In genomic region chr4:79516114-79516513, GRCh38 we compare ENCODE assay signal across 28 cellular contexts.
DNase-seq lines count a peak whose midpoint lies in the region; ATAC-seq, FAIRE-seq and TF ChIP-seq lines count a peak whose summit lies in the region.
"Had no signal": no experiment of that assay in that cellular context is flagged by ENCODE, and none has a peak within 500 bp of the region (broad histone marks: within the 10 kb centered on the region; RNA-seq: fewer than 3 reads in every experiment).

No MANE protein-coding gene starts in this region.

- WGBS in IMR-90 (ENCODE audit: extremely low coverage in 2 of 2, insufficient read length in 1 of 2), 2 experiments, result no CpG with 5 or more reads among the region's 2 CpGs
- WGBS in K562 (ENCODE audit: insufficient coverage, low coverage, missing lambda C conversion rate), result 13% methylated on average over 2 of the region's 2 CpGs

- no peak overlapping the region for H3K56ac ChIP-seq in IMR-90 (ENCODE audit: extremely low read depth, insufficient read depth, low read length)

- H2AK5ac ChIP-seq in IMR-90 (ENCODE audit: low read depth, low read length), result no peak overlapping the region

- H3K79me1 ChIP-seq in IMR-90 (ENCODE audit: low read depth in 1 of 2, low read length in 2 of 2), result no peaks in the 10 kb centered on the region

- H3K27ac ChIP-seq in GM23338 (ENCODE audit: low read depth) (no peak overlapping the region), IMR-90 (ENCODE audit: insufficient read depth, low read length) (no peak overlapping the region), K562 (ENCODE audit: extremely low read depth, low read depth, low read length) (no peak overlapping the region)
- H3K27ac ChIP-seq: BLaER1 had no signal

- no peak overlapping the region for H3K4me3 ChIP-seq in GM23338
- H3K4me3 ChIP-seq in IMR-90 (ENCODE audit: insufficient read depth, low read depth, low read length), result no peak overlapping the region
- no peak overlapping the region for H3K4me3 ChIP-seq in K562
- H3K4me3 ChIP-seq: BLaER1 had no signal

- no peak overlapping the region for H4K5ac ChIP-seq in IMR-90 (ENCODE audit: low read depth, low read length)

- TF ChIP-seq POLR2A in IMR-90 (IDR thresholded peaks at IDR 0.05; ENCODE audit: low read depth, low read length), result no peak
- TF ChIP-seq POLR2A in K562 (conservative IDR thresholded peaks at IDR 0.05), result no peak

- H3K36me3 ChIP-seq in GM23338 (ENCODE audit: insufficient read depth), result no peaks in the 10 kb centered on the region
- no peaks in the 10 kb centered on the region for H3K36me3 ChIP-seq in IMR-90 (ENCODE audit: control insufficient read depth, insufficient read depth, low read length)
- no peaks in the 10 kb centered on the region for H3K36me3 ChIP-seq in K562 (ENCODE audit: control insufficient read depth, insufficient read depth, low read length)
- H3K36me3 ChIP-seq: BE2C, BLaER1 had no signal

- no peaks in the 10 kb centered on the region for H3K9me1 ChIP-seq in IMR-90 (ENCODE audit: insufficient read depth, low read length)
- H3K9me1 ChIP-seq in K562 (ENCODE audit: control insufficient read depth, insufficient read depth, low read length), result no peaks in the 10 kb centered on the region

- H3K79me2 ChIP-seq in GM23338 (replicated peaks; ENCODE audit: insufficient read depth) (no peaks in the 10 kb centered on the region), K562 (ENCODE audit: control insufficient read depth, insufficient read depth, low read length) (no peaks in the 10 kb centered on the region)

- no peaks in the 10 kb centered on the region; the same call in 1 of the 2 replicates for H3K9me2 ChIP-seq in GM23338 (ENCODE audit: insufficient read depth)

- BruUV-seq in IMR-90 (replicated peaks; lab: Mats Ljungman, UMichigan), result no TSS peak
- no TSS peak for BruUV-seq in K562 (replicated peaks; lab: Mats Ljungman, UMichigan)

- CTCF ChIA-PET in IMR-90 (lab: Yijun Ruan, JAX), result no interaction called here
- CTCF ChIA-PET in K562 (lab: Yijun Ruan, JAX; ENCODE audit: low intra/inter-chr PET ratio), result no interaction called here

- TF ChIP-seq RAD21 in IMR-90 (IDR thresholded peaks at IDR 0.05; ENCODE audit: low read length) (no peak), K562 (CRISPR knock-in tag; conservative IDR thresholded peaks at IDR 0.05 in 1 of 2, IDR thresholded peaks at IDR 0.05 in 1 of 2) (no peak)

- no peak overlapping the region for H4K8ac ChIP-seq in IMR-90 (ENCODE audit: low read depth in 2 of 2, low read length in 2 of 2)

- no peak overlapping the region for H3K4ac ChIP-seq in IMR-90 (ENCODE audit: low read depth, low read length)

- dilution Hi-C loops in IMR-90 (cut with HindIII; ENCODE audit: low sequenced_read_pairs, unreplicated experiment), result no loop called here

- H2BK5ac ChIP-seq in IMR-90 (ENCODE audit: low read depth, low read length, poor library complexity, severe bottlenecking), result no peak overlapping the region

- no peaks in the 10 kb centered on the region for H3K4me1 ChIP-seq in GM23338 (ENCODE audit: insufficient read depth)
- no peaks in the 10 kb centered on the region for H3K4me1 ChIP-seq in IMR-90 (ENCODE audit: control insufficient read depth, insufficient read depth, low read length)
- peaks cover 0 to 3% of the 10 kb centered on the region in 2 experiments; a peak in 2 of 5 replicates for H3K4me1 ChIP-seq in K562 (replicated peaks in 1 of 2; ENCODE audit: control insufficient read depth in 2 of 2, insufficient read depth in 2 of 2, low read length in 2 of 2)
- H3K4me1 ChIP-seq: BE2C, BLaER1 had no signal

- H3K4me1 Mint-ChIP-seq in GM23338, result no peaks in the 10 kb centered on the region
- H3K4me1 Mint-ChIP-seq in immature natural killer cell, result no peaks in the 10 kb centered on the region
- H3K4me1 Mint-ChIP-seq: CD14-positive monocyte; CD4-positive, alpha-beta memory T cell; CD4-positive, CD25-positive, alpha-beta regulatory T cell; CD8-positive, alpha-beta memory T cell had no signal

- no peak for ATAC-seq in GM23338
- no peak for ATAC-seq in IMR-90 (ENCODE audit: low read depth)
- ATAC-seq in K562, result no peak
- ATAC-seq in HG02678 (IDR thresholded peaks at IDR 0.05; ENCODE audit: unreplicated experiment), result no peak

- no peak for TF ChIP-seq EP300 in K562 (IDR thresholded peaks at IDR 0.05; ENCODE audit: low read length)

- H3K9me3 Mint-ChIP-seq in GM23338, result peaks cover 2% of the 10 kb centered on the region; the same call in 1 of the 3 replicates
- H3K9me3 Mint-ChIP-seq in immature natural killer cell, result peaks cover 0 to 16% (median 4%) of the 10 kb centered on the region in 6 donors
- H3K9me3 Mint-ChIP-seq: CD4-positive, alpha-beta memory T cell had no signal

- no peak overlapping the region for H2BK120ac ChIP-seq in IMR-90 (ENCODE audit: low read depth, low read length)

- in situ Hi-C loops in IMR-90 (cut with MboI; ENCODE audit: low sequenced_read_pairs), result no loop called here
- in situ Hi-C loops in K562 (cut with MboI), result no loop called here

- H3K27ac Mint-ChIP-seq in GM23338 (no peak overlapping the region), immature natural killer cell (no peak overlapping the region)
- H3K27ac Mint-ChIP-seq: CD14-positive monocyte; CD4-positive, alpha-beta memory T cell; CD4-positive, CD25-positive, alpha-beta regulatory T cell; CD8-positive, alpha-beta memory T cell had no signal

- TF ChIP-seq CTCF in GM23338 (conservative IDR thresholded peaks at IDR 0.05; ENCODE audit: low read depth in 2 of 2) (no peak), IMR-90 (conservative IDR thresholded peaks at IDR 0.05; ENCODE audit: low read depth, low read length) (no peak), K562 (IDR thresholded peaks at IDR 0.05 in 2 of 3, conservative IDR thresholded peaks at IDR 0.05 in 1 of 3; ENCODE audit: insufficient read depth in 2 of 3, low read depth in 1 of 3, low read length in 3 of 3) (no peak), GM10266 (IDR thresholded peaks at IDR 0.05; ENCODE audit: control insufficient read depth, insufficient read depth, low read depth, missing control alignments) (no peak)

- H3K18ac ChIP-seq in IMR-90 (ENCODE audit: low read depth, low read length), result no peak overlapping the region

- H3K4me2 ChIP-seq in GM23338, result no peak overlapping the region
- H3K4me2 ChIP-seq in IMR-90 (ENCODE audit: low read depth, low read length), result no peak overlapping the region
- no peak overlapping the region for H3K4me2 ChIP-seq in K562 (ENCODE audit: insufficient read depth, low read length)
- H3K4me2 ChIP-seq: BLaER1 had no signal

- FAIRE-seq in K562 (lab: Jason Lieb, UNC) (no peak), frontal cortex (lab: Jason Lieb, UNC) (peak; percentile 26)
- FAIRE-seq: A204.1, GM12891, GM19239 had no signal

- intact Hi-C loops in IMR-90 (cut with micrococcal nuclease), result no loop called here
- intact Hi-C loops in K562 (cut with micrococcal nuclease), result no loop called here

- no peak overlapping the region for H3K23ac ChIP-seq in IMR-90 (ENCODE audit: low read depth, low read length)

- no peak overlapping the region for H2BK15ac ChIP-seq in IMR-90 (ENCODE audit: low read depth, low read length)

- no peak overlapping the region for H3K14ac ChIP-seq in IMR-90 (replicated peaks; ENCODE audit: low read depth, low read length)

- H3K27me3 ChIP-seq in GM23338 (ENCODE audit: insufficient read depth) (no peaks in the 10 kb centered on the region), IMR-90 (ENCODE audit: control insufficient read depth, insufficient read depth, low read length) (peaks cover 3% of the 10 kb centered on the region; the same call in 1 of the 2 replicates), K562 (ENCODE audit: control insufficient read depth in 2 of 2, insufficient read depth in 2 of 2, low read length in 2 of 2) (no peaks in the 10 kb centered on the region)
- H3K27me3 ChIP-seq: BE2C, BLaER1 had no signal

- H4K91ac ChIP-seq in IMR-90 (ENCODE audit: insufficient read depth, low read depth, low read length), result no peak overlapping the region

- H3K9me3 ChIP-seq in IMR-90 (ENCODE audit: control insufficient read depth, insufficient read depth, low read length), result no peaks in the 10 kb centered on the region
- H3K9me3 ChIP-seq in K562 (replicated peaks; ENCODE audit: control insufficient read depth, insufficient read depth, low read depth, low read length), result no peaks in the 10 kb centered on the region
- H3K9me3 ChIP-seq: BE2C, BLaER1 had no signal

- H4K20me1 ChIP-seq in GM23338 (replicated peaks; ENCODE audit: insufficient read depth) (no peaks in the 10 kb centered on the region), IMR-90 (ENCODE audit: insufficient read depth, low read length) (no peaks in the 10 kb centered on the region), K562 (replicated peaks; ENCODE audit: control insufficient read depth, insufficient read depth, low read length) (no peaks in the 10 kb centered on the region)
- H4K20me1 ChIP-seq: BLaER1 had no signal

- no peak overlapping the region for H3K9ac ChIP-seq in IMR-90 (ENCODE audit: low read depth, low read length)
- H3K9ac ChIP-seq in K562 (ENCODE audit: insufficient read depth in 1 of 2, low read depth in 2 of 2, low read length in 2 of 2), result no peak overlapping the region
- H3K9ac ChIP-seq: BLaER1 had no signal

- H2AFZ ChIP-seq in GM23338 (peak overlapping the region; percentile 6; the same call in 1 of the 2 replicates), IMR-90 (replicated peaks; ENCODE audit: low read length, poor library complexity) (no peak overlapping the region), K562 (ENCODE audit: low read depth, low read length) (no peak overlapping the region)

- POLR2A ChIA-PET in IMR-90 (lab: Charles Lee; ENCODE audit: unreplicated experiment) (no interaction called here), K562 (lab: Yijun Ruan, JAX) (no interaction called here)

- H3K27me3 Mint-ChIP-seq in GM23338 (ENCODE audit: insufficient read depth, low read depth, poor library complexity) (no peaks in the 10 kb centered on the region), immature natural killer cell (ENCODE audit: low read depth in 3 of 3) (peaks cover 0 to 2% (median 0%) of the 10 kb centered on the region in 3 donors)
- H3K27me3 Mint-ChIP-seq: CD8-positive, alpha-beta memory T cell had no signal

- H2BK20ac ChIP-seq in IMR-90 (ENCODE audit: low read depth, low read length), result no peak overlapping the region

- no peaks in the 10 kb centered on the region for H3K36me3 Mint-ChIP-seq in GM23338 (ENCODE audit: low read depth)
- no peaks in the 10 kb centered on the region for H3K36me3 Mint-ChIP-seq in immature natural killer cell
- H3K36me3 Mint-ChIP-seq: CD14-positive monocyte; CD4-positive, alpha-beta memory T cell; CD4-positive, CD25-positive, alpha-beta regulatory T cell; CD8-positive, alpha-beta memory T cell had no signal

- no peaks in the 10 kb centered on the region for H3F3A ChIP-seq in GM23338 (replicated peaks; ENCODE audit: low read depth)

- DNase-seq in GM23338 (ENCODE audit: low spot score) (no peak), IMR-90 (no peak), K562 (ENCODE audit: extremely low read depth in 1 of 4, low spot score in 3 of 4) (no peak), frontal cortex (ENCODE audit: low spot score in 2 of 2) (no peak), NCI-H1105 (lab: John Stamatoyannopoulos, UW) (no peak), GM10266 (ENCODE audit: extremely low spot score) (no peak), immature natural killer cell (no peak)
- DNase-seq: 8988T; ACHN; BE2C; C1 segment of cervical spinal cord; CD4-positive, alpha-beta memory T cell; CD4-positive, CD25-positive, alpha-beta regulatory T cell; CD8-positive, alpha-beta memory T cell; COR-L47; DMS 273 treated with DMSO at 0.1 percent for 48 hours; DMS153; DMS53; DMS79; DND-41; EL; GDM1 had no signal

- H3K4me3 Mint-ChIP-seq in GM23338 (no peak overlapping the region), immature natural killer cell (no peak overlapping the region)
- H3K4me3 Mint-ChIP-seq: CD14-positive monocyte; CD4-positive, alpha-beta memory T cell; CD4-positive, CD25-positive, alpha-beta regulatory T cell; CD8-positive, alpha-beta memory T cell had no signal

- H2AK9ac ChIP-seq in IMR-90 (replicated peaks; ENCODE audit: low read depth, low read length, poor library complexity), result no peak overlapping the region
